In genomic region chr7:45342236-45342635, GRCh38 we compare ENCODE assay signal across 21 cellular contexts.
DNase-seq lines count a peak whose midpoint lies in the region; ATAC-seq, FAIRE-seq and TF ChIP-seq lines count a peak whose summit lies in the region.
"Had no signal": no experiment of that assay in that cellular context is flagged by ENCODE, and none has a peak within 500 bp of the region (broad histone marks: within the 10 kb centered on the region; RNA-seq: fewer than 3 reads in every experiment).

No MANE protein-coding gene starts in this region.

- POLR2A ChIA-PET in MCF 10A (lab: Yijun Ruan, JAX) = interaction anchor here (0.6 to 0.7 kb wide), 2 partner anchors 19 to 63 kb away, joined by 3 to 4 read pairs; no protein-coding TSS in a partner anchor

- no peak for ATAC-seq in GM18867 (IDR thresholded peaks at IDR 0.05; ENCODE audit: unreplicated experiment)
- ATAC-seq in GM19463 (IDR thresholded peaks at IDR 0.05; ENCODE audit: unreplicated experiment) = no peak
- ATAC-seq: activated CD4-positive, CD25-positive, alpha-beta regulatory T cell treated with anti-CD3 and anti-CD28 coated beads, Interleukin-2, amount 50 U/mL, for 24 hours; lower lobe of right lung had no signal

- dilution Hi-C loops in mammary epithelial cell (cut with HindIII; ENCODE audit: low sequenced_read_pairs) = no loop called here

- 54% methylated on average over 5 of the region's 5 CpGs for WGBS in mammary epithelial cell (ENCODE audit: low coverage, missing lambda C conversion rate)

- H3K9ac ChIP-seq in mammary epithelial cell (ENCODE audit: insufficient read depth, low read length) = no peak overlapping the region
- H3K9ac ChIP-seq in KMS-11 = peak overlapping the region; percentile 16; the same call in 1 of the 2 replicates

- DNase-seq in MCF 10A (ENCODE audit: unreplicated experiment) (peak; percentile 4), mammary epithelial cell (no peak), RPMI8226 (peak; percentile 47), urothelium cell line (ENCODE audit: low spot score) (no peak), NOMO-1 treated with DMSO at 0.1 percent for 48 hours (lab: John Stamatoyannopoulos, UW; ENCODE audit: unreplicated experiment) (no peak)
- DNase-seq: ACHN; activated naive CD8-positive, alpha-beta T cell treated with anti-CD3 and anti-CD28 coated beads for 36 hours; colonic mucosa; HCEC 1CT; islet precursor cell; lower lobe of right lung; NCI-H1694 treated with DMSO at 0.1 percent for 48 hours; T-helper 9 cell had no signal

- peak; percentile 89 for FAIRE-seq in urothelium cell line (lab: Jason Lieb, UNC)

- no peaks in the 10 kb centered on the region for H3K36me3 Mint-ChIP-seq in MCF 10A (ENCODE audit: insufficient read depth, unreplicated experiment)
- H3K36me3 Mint-ChIP-seq: activated naive CD8-positive, alpha-beta T cell treated with anti-CD3 and anti-CD28 coated beads for 36 hours; brain had no signal

- no peaks in the 10 kb centered on the region for H3K79me2 ChIP-seq in mammary epithelial cell (ENCODE audit: insufficient read depth, low read length)
- no peaks in the 10 kb centered on the region for H3K79me2 ChIP-seq in KMS-11 (ENCODE audit: insufficient read depth, low read depth)
- H3K79me2 ChIP-seq: hepatocyte had no signal

- H3K27me3 ChIP-seq in mammary epithelial cell (ENCODE audit: insufficient read depth, low read length) (peaks cover 15% of the 10 kb centered on the region), KMS-11 (ENCODE audit: insufficient read depth, low read depth) (no peaks in the 10 kb centered on the region; the same call in 1 of the 2 replicates)
- H3K27me3 ChIP-seq: colonic mucosa, hepatocyte had no signal

- H2AFZ ChIP-seq in mammary epithelial cell (ENCODE audit: low read depth, low read length) (no peak overlapping the region), KMS-11 (ENCODE audit: low read depth) (peak overlapping the region; percentile 48)
- H2AFZ ChIP-seq: hepatocyte had no signal

- H3K27ac ChIP-seq in mammary epithelial cell (ENCODE audit: insufficient read depth, low read depth, low read length) (no peak overlapping the region), KMS-11 (peak overlapping the region; percentile 8)
- H3K27ac ChIP-seq: colonic mucosa, hepatocyte, lower lobe of right lung, neutrophil, SK-N-MC had no signal

- H3K4me1 ChIP-seq in mammary epithelial cell (ENCODE audit: insufficient read depth, low read length) (no peaks in the 10 kb centered on the region), KMS-11 (ENCODE audit: low read depth, poor library complexity, severe bottlenecking) (peaks cover 22% of the 10 kb centered on the region)
- H3K4me1 ChIP-seq: colonic mucosa, lower lobe of right lung had no signal

- H3K4me3 ChIP-seq in mammary epithelial cell (replicated peaks in 1 of 3; ENCODE audit: insufficient read depth in 1 of 3, low read depth in 2 of 3, low read length in 3 of 3) (no peak overlapping the region), KMS-11 (IDR thresholded peaks at IDR 0.05; ENCODE audit: insufficient read depth, low read depth, low read length) (no peak overlapping the region)
- H3K4me3 ChIP-seq: colonic mucosa, hepatocyte, lower lobe of right lung, SK-N-MC had no signal

- H3K4me2 ChIP-seq in mammary epithelial cell (ENCODE audit: insufficient read depth, low read depth, low read length) = no peak overlapping the region
- H3K4me2 ChIP-seq in KMS-11 = peak overlapping the region; percentile 24
- H3K4me2 ChIP-seq: hepatocyte had no signal

- no peaks in the 10 kb centered on the region for H3K9me3 ChIP-seq in mammary epithelial cell (replicated peaks; ENCODE audit: insufficient read depth, low read length)
- H3K9me3 ChIP-seq: colonic mucosa, lower lobe of right lung, neutrophil had no signal

- H3K36me3 ChIP-seq in mammary epithelial cell (ENCODE audit: insufficient read depth, low read length) = no peaks in the 10 kb centered on the region
- H3K36me3 ChIP-seq in KMS-11 (ENCODE audit: insufficient read depth) = no peaks in the 10 kb centered on the region
- H3K36me3 ChIP-seq: colonic mucosa, lower lobe of right lung, neutrophil had no signal

- H3K4me3 Mint-ChIP-seq in MCF 10A (ENCODE audit: unreplicated experiment) = peak overlapping the region; percentile 16
- H3K4me3 Mint-ChIP-seq: activated naive CD8-positive, alpha-beta T cell treated with anti-CD3 and anti-CD28 coated beads for 36 hours; brain had no signal

- no peaks in the 10 kb centered on the region for H4K20me1 ChIP-seq in mammary epithelial cell (ENCODE audit: insufficient read depth, low read length)
- H4K20me1 ChIP-seq in KMS-11 (ENCODE audit: insufficient read depth) = no peaks in the 10 kb centered on the region

- TF ChIP-seq CTCF in MCF 10A (IDR thresholded peaks at IDR 0.05; ENCODE audit: unreplicated experiment) (no peak), mammary epithelial cell (conservative IDR thresholded peaks at IDR 0.05 in 1 of 2, IDR thresholded peaks at IDR 0.05 in 1 of 2; ENCODE audit: extremely low read depth in 1 of 2, insufficient read depth in 1 of 2, low read depth in 1 of 2, low read length in 2 of 2) (no peak), KMS-11 (conservative IDR thresholded peaks at IDR 0.05; ENCODE audit: low read depth, low read length) (no peak)

- intact Hi-C loops in MCF 10A (cut with micrococcal nuclease) = no loop called here
- intact Hi-C loops in mammary epithelial cell (cut with micrococcal nuclease) = no loop called here

- H3K9me3 Mint-ChIP-seq in MCF 10A (ENCODE audit: unreplicated experiment) = no peaks in the 10 kb centered on the region
- H3K9me3 Mint-ChIP-seq: activated naive CD8-positive, alpha-beta T cell treated with anti-CD3 and anti-CD28 coated beads for 36 hours had no signal

- BruUV-seq in MCF 10A (replicated peaks; lab: Mats Ljungman, UMichigan) (no TSS peak), mammary epithelial cell (replicated peaks; lab: Mats Ljungman, UMichigan) (no TSS peak)

- CTCF ChIA-PET in MCF 10A (lab: Yijun Ruan, JAX) (no interaction called here), mammary epithelial cell (lab: Charles Lee; ENCODE audit: low non-redundant PET) (no interaction called here)

- H3K4me1 Mint-ChIP-seq in MCF 10A (ENCODE audit: insufficient read depth, unreplicated experiment) = no peaks in the 10 kb centered on the region
- H3K4me1 Mint-ChIP-seq: activated naive CD8-positive, alpha-beta T cell treated with anti-CD3 and anti-CD28 coated beads for 36 hours; brain had no signal

- no peak overlapping the region for H3K27ac Mint-ChIP-seq in MCF 10A (ENCODE audit: low read depth, unreplicated experiment)
- H3K27ac Mint-ChIP-seq: activated naive CD8-positive, alpha-beta T cell treated with anti-CD3 and anti-CD28 coated beads for 36 hours; brain had no signal

- in situ Hi-C loops in mammary epithelial cell (cut with MboI; ENCODE audit: low sequenced_read_pairs in 2 of 2) = no loop called here

- H3K27me3 Mint-ChIP-seq in MCF 10A (ENCODE audit: insufficient read depth, unreplicated experiment) = peaks cover 94% of the 10 kb centered on the region

Comparison
In these comparisons a context has a peak if more than half of its experiments do, and no peak if none do; other contexts are left out.
1. DNase-seq: peak in MCF 10A (single experiment) and RPMI8226 (single experiment); none in mammary epithelial cell (single experiment), urothelium cell line (single experiment) and NOMO-1 treated with DMSO at 0.1 percent for 48 hours (single experiment).